ENCODE assay signal across 14 cellular contexts in the genomic region with DNA sequence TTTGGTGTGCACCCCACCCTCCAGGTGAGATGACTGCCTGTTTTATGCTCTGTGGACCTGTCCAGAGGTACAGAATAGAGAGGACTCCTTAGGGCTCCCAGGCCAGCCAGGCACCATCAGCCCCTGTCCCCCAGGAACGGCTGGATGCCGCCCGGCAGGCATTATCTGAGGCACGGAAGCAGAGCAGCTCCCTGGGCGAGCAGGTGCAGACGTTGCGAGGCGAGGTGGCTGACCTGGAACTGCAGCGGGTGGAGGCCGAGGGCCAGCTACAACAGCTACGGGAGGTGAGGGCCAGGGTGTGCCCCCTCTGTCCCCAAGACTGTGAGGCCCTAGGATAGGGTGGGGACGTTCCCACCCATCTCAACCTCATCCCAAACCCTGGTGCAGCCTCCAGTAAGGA. TPM values are rescaled to one million over a fixed set of nuclear protein-coding genes. Genes with fewer than 3 reads are reported as not detected.
DNase-seq lines count a peak whose midpoint lies in the region; ATAC-seq and TF ChIP-seq lines count a peak whose summit lies in the region.
"Had no signal": no experiment of that assay in that cellular context is flagged by ENCODE, and none has a peak within 500 bp of the region (broad histone marks: within the 10 kb centered on the region; RNA-seq: fewer than 3 reads in every experiment).

No MANE protein-coding gene starts in this region.

- peaks cover 5% of the 10 kb centered on the region for H4K20me1 ChIP-seq in osteoblast (ENCODE audit: insufficient read depth, low read length)

- POLR2A ChIA-PET in WTC11 (lab: Charles Lee) = interaction anchor here (0.6 kb wide), 1 partner anchor 46 kb away, joined by 5 read pairs; no protein-coding TSS in a partner anchor

- peaks cover 18% of the 10 kb centered on the region for H3K36me3 ChIP-seq in endodermal cell (ENCODE audit: control insufficient read depth, insufficient read depth, low read length)
- H3K36me3 ChIP-seq in osteoblast (ENCODE audit: insufficient read depth, low read length) = peaks cover 21% of the 10 kb centered on the region

- no peaks in the 10 kb centered on the region for H3K9me3 ChIP-seq in endodermal cell (ENCODE audit: control insufficient read depth, low read length)
- no peaks in the 10 kb centered on the region for H3K9me3 ChIP-seq in osteoblast (ENCODE audit: low read depth, low read length)
- H3K9me3 ChIP-seq: A549, Caco-2 had no signal

- H3K4me1 ChIP-seq in endodermal cell (ENCODE audit: control insufficient read depth, insufficient read depth, low read length) = no peaks in the 10 kb centered on the region
- peaks cover 9% of the 10 kb centered on the region for H3K4me1 ChIP-seq in osteoblast (ENCODE audit: insufficient read depth, low read length)
- H3K4me1 ChIP-seq: Caco-2 had no signal

- H3K9ac ChIP-seq in endodermal cell (ENCODE audit: extremely low read depth, low read length, poor library complexity, severe bottlenecking) = no peak overlapping the region

- no peak for TF ChIP-seq CTCF in WTC11 (IDR thresholded peaks at IDR 0.05)
- TF ChIP-seq CTCF in endodermal cell (conservative IDR thresholded peaks at IDR 0.05) = no peak
- no peak for TF ChIP-seq CTCF in osteoblast (IDR thresholded peaks at IDR 0.05; ENCODE audit: extremely low read depth, low read depth, low read length)

- H3K27me3 ChIP-seq in endodermal cell (ENCODE audit: control insufficient read depth, insufficient read depth, low read length, poor library complexity, severe bottlenecking) (no peaks in the 10 kb centered on the region), osteoblast (ENCODE audit: insufficient read depth, low read length) (no peaks in the 10 kb centered on the region)

- H3K9me3 Mint-ChIP-seq in WTC11 = no peaks in the 10 kb centered on the region
- H3K9me3 Mint-ChIP-seq in endodermal cell = no peaks in the 10 kb centered on the region
- H3K9me3 Mint-ChIP-seq: CD4-positive, alpha-beta T cell; GM23338; IgD-negative memory B cell had no signal

- H3K27ac ChIP-seq in endodermal cell (ENCODE audit: low read depth, low read length) = peak overlapping the region; percentile 32
- no peak overlapping the region for H3K27ac ChIP-seq in osteoblast (ENCODE audit: low read depth, low read length)
- H3K27ac ChIP-seq: A549, C4-2B had no signal

- H3K4me3 Mint-ChIP-seq in WTC11 (no peak overlapping the region), endodermal cell (no peak overlapping the region)
- H3K4me3 Mint-ChIP-seq: CD4-positive, alpha-beta T cell; GM23338 had no signal

- H2AFZ ChIP-seq in osteoblast (ENCODE audit: low read length) = no peak overlapping the region
- H2AFZ ChIP-seq: GM23338 had no signal

- H3K36me3 Mint-ChIP-seq in WTC11 (peaks cover 26% of the 10 kb centered on the region), endodermal cell (ENCODE audit: low read depth) (peaks cover 46% of the 10 kb centered on the region)

- ATAC-seq in WTC11 (no peak), GM18505 (IDR thresholded peaks at IDR 0.05; ENCODE audit: unreplicated experiment) (no peak)
- ATAC-seq: HepG2 had no signal

- H3K4me3 ChIP-seq in endodermal cell (ENCODE audit: low read length) (no peak overlapping the region), osteoblast (ENCODE audit: insufficient read depth, low read length) (no peak overlapping the region)
- H3K4me3 ChIP-seq: A549, GM23338 had no signal

- CTCF ChIA-PET in WTC11 (lab: Charles Lee) = interaction anchor here (3.7 kb wide), 1 partner anchor 17 kb away, joined by 20 read pairs; no protein-coding TSS in a partner anchor

- TF ChIP-seq POLR2A in GM18505 (IDR thresholded peaks at IDR 0.05; ENCODE audit: borderline replicate concordance, extremely low read depth, insufficient read depth, insufficient read length) = no peak

- no peaks in the 10 kb centered on the region for H3K79me2 ChIP-seq in osteoblast (ENCODE audit: insufficient read depth, low read length)

- H3K27me3 Mint-ChIP-seq in WTC11 (ENCODE audit: low read depth) (no peaks in the 10 kb centered on the region), endodermal cell (ENCODE audit: insufficient read depth) (no peaks in the 10 kb centered on the region)
- H3K27me3 Mint-ChIP-seq: CD4-positive, alpha-beta T cell; IgD-negative memory B cell had no signal

- 91 to 98% methylated on average over 7 to 12 of the region's 12 CpGs for WGBS in endodermal cell (ENCODE audit: insufficient coverage in 1 of 2, insufficient read length in 1 of 2), 2 experiments

- H3K4me2 ChIP-seq in osteoblast (ENCODE audit: insufficient read depth, low read length) = no peak overlapping the region
- H3K4me2 ChIP-seq: A549, GM23338 had no signal

- peaks cover 13% of the 10 kb centered on the region for H3K4me1 Mint-ChIP-seq in WTC11
- H3K4me1 Mint-ChIP-seq in endodermal cell = peaks cover 4% of the 10 kb centered on the region
- H3K4me1 Mint-ChIP-seq: IgD-negative memory B cell had no signal

- H3K27ac Mint-ChIP-seq in WTC11 (peak overlapping the region; percentile 45), endodermal cell (no peak overlapping the region)
- H3K27ac Mint-ChIP-seq: CD4-positive, alpha-beta T cell; IgD-negative memory B cell had no signal

- DNase-seq in WTC11 (ENCODE audit: low spot score) = no peak
- DNase-seq in endodermal cell = no peak
- peak; percentile 74 for DNase-seq in osteoblast (ENCODE audit: insufficient read length, low spot score, missing footprints)
- DNase-seq in activated gamma-delta T cell treated with Interleukin-2 at 50 U/mL for 16 hours = no peak
- no peak for DNase-seq in H4 (ENCODE audit: low spot score)
- DNase-seq: AML-193; Caco-2; CD4-positive, alpha-beta T cell had no signal

TF ChIP-seq in WTC11, 78 proteins besides CTCF, POLR2A, EP300 and RAD21 (continues in another document):
- TF ChIP-seq, protein P1, sequence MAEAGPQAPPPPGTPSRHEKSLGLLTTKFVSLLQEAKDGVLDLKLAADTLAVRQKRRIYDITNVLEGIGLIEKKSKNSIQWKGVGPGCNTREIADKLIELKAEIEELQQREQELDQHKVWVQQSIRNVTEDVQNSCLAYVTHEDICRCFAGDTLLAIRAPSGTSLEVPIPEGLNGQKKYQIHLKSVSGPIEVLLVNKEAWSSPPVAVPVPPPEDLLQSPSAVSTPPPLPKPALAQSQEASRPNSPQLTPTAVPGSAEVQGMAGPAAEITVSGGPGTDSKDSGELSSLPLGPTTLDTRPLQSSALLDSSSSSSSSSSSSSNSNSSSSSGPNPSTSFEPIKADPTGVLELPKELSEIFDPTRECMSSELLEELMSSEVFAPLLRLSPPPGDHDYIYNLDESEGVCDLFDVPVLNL (CRISPR knock-in tag; IDR thresholded peaks at IDR 0.05; ENCODE audit: borderline replicate concordance, low read depth) = no peak
- TF ChIP-seq, protein P2, sequence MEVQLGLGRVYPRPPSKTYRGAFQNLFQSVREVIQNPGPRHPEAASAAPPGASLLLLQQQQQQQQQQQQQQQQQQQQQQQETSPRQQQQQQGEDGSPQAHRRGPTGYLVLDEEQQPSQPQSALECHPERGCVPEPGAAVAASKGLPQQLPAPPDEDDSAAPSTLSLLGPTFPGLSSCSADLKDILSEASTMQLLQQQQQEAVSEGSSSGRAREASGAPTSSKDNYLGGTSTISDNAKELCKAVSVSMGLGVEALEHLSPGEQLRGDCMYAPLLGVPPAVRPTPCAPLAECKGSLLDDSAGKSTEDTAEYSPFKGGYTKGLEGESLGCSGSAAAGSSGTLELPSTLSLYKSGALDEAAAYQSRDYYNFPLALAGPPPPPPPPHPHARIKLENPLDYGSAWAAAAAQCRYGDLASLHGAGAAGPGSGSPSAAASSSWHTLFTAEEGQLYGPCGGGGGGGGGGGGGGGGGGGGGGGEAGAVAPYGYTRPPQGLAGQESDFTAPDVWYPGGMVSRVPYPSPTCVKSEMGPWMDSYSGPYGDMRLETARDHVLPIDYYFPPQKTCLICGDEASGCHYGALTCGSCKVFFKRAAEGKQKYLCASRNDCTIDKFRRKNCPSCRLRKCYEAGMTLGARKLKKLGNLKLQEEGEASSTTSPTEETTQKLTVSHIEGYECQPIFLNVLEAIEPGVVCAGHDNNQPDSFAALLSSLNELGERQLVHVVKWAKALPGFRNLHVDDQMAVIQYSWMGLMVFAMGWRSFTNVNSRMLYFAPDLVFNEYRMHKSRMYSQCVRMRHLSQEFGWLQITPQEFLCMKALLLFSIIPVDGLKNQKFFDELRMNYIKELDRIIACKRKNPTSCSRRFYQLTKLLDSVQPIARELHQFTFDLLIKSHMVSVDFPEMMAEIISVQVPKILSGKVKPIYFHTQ (CRISPR knock-in tag; IDR thresholded peaks at IDR 0.05) = no peak
- TF ChIP-seq ZBTB43 (CRISPR knock-in tag; IDR thresholded peaks at IDR 0.05) = no peak
- no peak for TF ChIP-seq JUN (CRISPR knock-in tag; IDR thresholded peaks at IDR 0.05)

RNA-seq across cellular contexts. Expression of gene MFAP2, which starts 10.8 kb away (rescaled TPM):
- total RNA-seq in WTC11 (2021) (136 to 144 TPM (median 141 TPM) in 3 replicates), endodermal cell (100 to 1,000 TPM; 120 to 170 TPM), osteoblast (61.2 and 72.2 TPM in 2 replicates)
- polyA plus RNA-seq in endodermal cell (2013, experiment 1 of 2) = 187 TPM
- polyA plus RNA-seq in endodermal cell (2013, experiment 2 of 2) = 180 TPM
- total RNA-seq in H4 (2014; rRNA removed; shearing (Covaris generic)) = 14.1 and 15.8 TPM in 2 replicates
- total RNA-seq: CD4-positive, alpha-beta T cell had no signal

RNA-seq across cellular contexts. Expression of gene ATP13A2, which starts 42.1 kb away (rescaled TPM):
- total RNA-seq in WTC11 (2021) (84.8 to 95.9 TPM (median 93.1 TPM) in 3 replicates), endodermal cell (10 to 100 TPM; 69.4 to 82.6 TPM), osteoblast (30.6 and 34.4 TPM in 2 replicates)
- polyA plus RNA-seq in endodermal cell (2013, experiment 1 of 2) = 46.1 TPM
- 39.7 TPM for polyA plus RNA-seq in endodermal cell (2013, experiment 2 of 2)
- total RNA-seq in H4 (2014; rRNA removed; shearing (Covaris generic)) = 9.8 and 17.5 TPM in 2 replicates

RNA-seq across cellular contexts. Expression of gene CROCC, which starts 47.9 kb away (rescaled TPM):
- total RNA-seq in WTC11 (2021) (73.8 to 75.6 TPM (median 73.9 TPM) in 3 replicates), endodermal cell (10 to 100 TPM; 58.4 to 61.8 TPM), osteoblast (15.0 and 20.3 TPM in 2 replicates)
- polyA plus RNA-seq in endodermal cell (2013, experiment 1 of 2) = 38.9 TPM
- polyA plus RNA-seq in endodermal cell (2013, experiment 2 of 2) = 33.9 TPM
- total RNA-seq in H4 (2014; rRNA removed; shearing (Covaris generic)) = 2.8 and 7.6 TPM in 2 replicates
